In the genomic region with DNA sequence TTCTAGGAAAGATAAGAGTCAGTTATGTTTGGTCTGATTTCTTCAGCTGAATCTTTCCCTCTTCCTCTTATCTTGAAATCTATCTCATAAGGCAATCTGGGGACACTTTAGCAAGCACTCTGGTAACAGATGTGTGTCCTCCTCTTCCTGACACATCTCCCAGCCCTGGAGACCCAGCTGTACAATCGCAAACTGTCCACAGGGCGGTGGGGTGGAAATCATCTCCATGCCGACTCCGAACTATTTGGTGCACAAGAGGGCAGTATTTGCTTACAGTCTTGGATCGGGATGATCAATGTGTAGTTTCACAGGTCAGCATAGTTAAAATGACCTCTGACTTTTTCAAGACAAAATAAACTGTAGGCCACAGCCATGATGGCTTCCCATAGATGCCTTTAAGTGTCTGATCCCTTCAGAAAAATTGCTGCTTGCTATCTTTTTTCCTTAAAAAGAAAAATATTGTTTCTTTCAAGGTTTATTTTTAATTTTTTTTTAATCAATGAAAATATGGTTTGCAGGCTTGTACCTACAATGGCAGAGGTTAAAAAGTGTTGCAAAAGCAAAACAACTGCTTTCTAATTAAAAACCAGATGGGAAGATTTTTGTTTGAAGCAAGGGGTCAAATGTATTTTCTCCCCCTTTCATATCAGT, we compare ENCODE assay signal across 9 cellular contexts. TPM values are rescaled to one million over a fixed set of nuclear protein-coding genes. Genes with fewer than 3 reads are reported as not detected.
DNase-seq lines count a peak whose midpoint lies in the region; ATAC-seq and TF ChIP-seq lines count a peak whose summit lies in the region.
"Had no signal": no experiment of that assay in that cellular context is flagged by ENCODE, and none has a peak within 500 bp of the region (broad histone marks: within the 10 kb centered on the region; RNA-seq: fewer than 3 reads in every experiment).

No MANE protein-coding gene starts in this region.

- no peak overlapping the region for H3K4me3 ChIP-seq in WI38 (ENCODE audit: low read depth, low read length)
- H3K4me3 ChIP-seq in psoas muscle, result no peak overlapping the region
- H3K4me3 ChIP-seq: BLaER1 had no signal

- no peaks in the 10 kb centered on the region for H3K9me3 ChIP-seq in psoas muscle
- H3K9me3 ChIP-seq: BLaER1 had no signal

- no peak overlapping the region for H3K27ac ChIP-seq in psoas muscle
- H3K27ac ChIP-seq: BLaER1 had no signal

- peaks cover 23% of the 10 kb centered on the region for H3K4me1 ChIP-seq in psoas muscle

- no peaks in the 10 kb centered on the region for H3K36me3 ChIP-seq in psoas muscle (ENCODE audit: insufficient read depth in 1 of 2, low read depth in 1 of 2)

- ATAC-seq in Right ventricle myocardium superior (ENCODE audit: poor library complexity) (peak; percentile 76), psoas muscle (peak; percentile 70 to 91 (median 78)), GM21390 (IDR thresholded peaks at IDR 0.05; ENCODE audit: unreplicated experiment) (no peak)

- peak; percentile 94 for TF ChIP-seq CTCF in WI38 (IDR thresholded peaks at IDR 0.05; ENCODE audit: low read depth, low read length)
- peak; percentile 54 for TF ChIP-seq CTCF in psoas muscle (IDR thresholded peaks at IDR 0.05)

- no peaks in the 10 kb centered on the region for H3K27me3 ChIP-seq in psoas muscle (ENCODE audit: insufficient read depth in 3 of 3, low read length in 2 of 3)
- H3K27me3 ChIP-seq: BLaER1 had no signal

- DNase-seq in NCI-H2227 (lab: John Stamatoyannopoulos, UW; ENCODE audit: unreplicated experiment) (peak; percentile 67), NCI-H2227 treated with DMSO at 0.1 percent for 48 hours (lab: John Stamatoyannopoulos, UW) (no peak), NCI-H2107 treated with DMSO at 0.1 percent for 48 hours (lab: John Stamatoyannopoulos, UW; ENCODE audit: unreplicated experiment) (peak; percentile 62), Right ventricle myocardium superior (peak; percentile 59), psoas muscle (peak; percentile 44 to 68)
- DNase-seq in stimulated activated CD4-positive, alpha-beta T cell treated with anti-CD3 and anti-CD28 coated beads, Interleukin-2, amount 100 ng/mL, for 48 hours, result no peak

- intact Hi-C loops in Right ventricle myocardium superior (cut with DNase I) (loop anchor here (5.0 kb wide), 1 partner anchor 151 kb away; no protein-coding TSS in a partner anchor), psoas muscle (cut with DNase I) (loop anchor here (5.0 kb wide), 2 partner anchors 151 to 326 kb away; no protein-coding TSS in a partner anchor)

- 14 to 21% (median 15%) methylated on average over 5 of the region's 5 CpGs for WGBS in psoas muscle, 3 donors

RNA-seq across cellular contexts. Expression of a gene that starts 17.7 kb away (rescaled TPM):
- total RNA-seq in Right ventricle myocardium superior (16.9 TPM), psoas muscle (10 to 100 TPM; 13.3 to 18.9 (median 17.2) TPM)
- polyA plus RNA-seq in psoas muscle, result 10 to 100 TPM; 10.7 to 14.0 (median 12.5) TPM

RNA-seq across cellular contexts. Expression of a gene that starts 47.4 kb away (rescaled TPM):
- total RNA-seq in Right ventricle myocardium superior (21.0 TPM), psoas muscle (10 to 100 TPM; 12.9 to 21.0 (median 15.4) TPM)
- polyA plus RNA-seq in psoas muscle, result 10 to 100 TPM; 19.6 to 53.9 (median 38.0) TPM

Comparison
In these comparisons a context has a peak if more than half of its experiments do, and no peak if none do; other contexts are left out.
1. DNase-seq: peak in NCI-H2227 (single experiment), NCI-H2107 treated with DMSO at 0.1 percent for 48 hours (single experiment), Right ventricle myocardium superior (single experiment) and psoas muscle (2 of 2); none in NCI-H2227 treated with DMSO at 0.1 percent for 48 hours (single experiment) and stimulated activated CD4-positive, alpha-beta T cell treated with anti-CD3 and anti-CD28 coated beads, Interleukin-2, amount 100 ng/mL, for 48 hours (0 of 2).